Comparison of ENCODE assay signal across 1 cellular context in the genomic region with DNA sequence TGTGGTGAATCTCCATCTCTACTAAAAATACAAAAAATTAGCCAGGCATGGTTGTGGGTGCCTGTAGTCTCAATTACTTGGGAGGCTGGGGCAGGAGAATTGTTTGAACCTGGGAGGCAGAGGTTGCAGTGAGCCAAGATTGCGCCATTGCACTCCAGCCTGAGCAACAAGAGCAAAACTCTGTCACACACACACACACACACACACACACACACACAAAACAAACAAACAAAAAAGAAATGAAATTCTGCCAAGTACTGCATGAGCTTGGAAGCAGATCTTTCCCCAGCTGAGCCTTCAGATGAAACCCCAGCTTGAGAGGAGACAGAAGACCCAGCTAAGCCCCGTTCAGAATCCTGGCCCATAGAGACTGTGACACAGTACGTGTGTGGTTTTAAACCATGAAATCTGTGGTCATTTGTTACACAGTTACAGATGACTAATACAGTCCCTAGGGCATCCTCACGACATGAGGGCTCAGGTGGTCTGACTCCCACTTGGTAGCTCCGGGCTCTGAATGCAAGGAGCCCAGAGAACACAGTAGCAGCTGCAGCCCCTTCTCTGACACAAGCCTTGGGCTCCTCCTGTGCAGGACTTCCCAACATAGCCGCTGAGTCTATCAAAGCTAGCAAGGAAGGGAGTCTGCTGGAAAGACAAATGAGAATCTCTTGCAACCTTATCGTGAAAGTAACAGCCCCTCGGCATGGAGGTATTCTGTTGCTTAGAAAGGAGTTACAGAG.
TF ChIP-seq lines count a peak whose summit lies in the region.

No MANE protein-coding gene starts in this region.

TF ChIP-seq in GM12878, 131 proteins besides CTCF, POLR2A, EP300 and RAD21 (continued from another document):
- TF ChIP-seq, protein P1, sequence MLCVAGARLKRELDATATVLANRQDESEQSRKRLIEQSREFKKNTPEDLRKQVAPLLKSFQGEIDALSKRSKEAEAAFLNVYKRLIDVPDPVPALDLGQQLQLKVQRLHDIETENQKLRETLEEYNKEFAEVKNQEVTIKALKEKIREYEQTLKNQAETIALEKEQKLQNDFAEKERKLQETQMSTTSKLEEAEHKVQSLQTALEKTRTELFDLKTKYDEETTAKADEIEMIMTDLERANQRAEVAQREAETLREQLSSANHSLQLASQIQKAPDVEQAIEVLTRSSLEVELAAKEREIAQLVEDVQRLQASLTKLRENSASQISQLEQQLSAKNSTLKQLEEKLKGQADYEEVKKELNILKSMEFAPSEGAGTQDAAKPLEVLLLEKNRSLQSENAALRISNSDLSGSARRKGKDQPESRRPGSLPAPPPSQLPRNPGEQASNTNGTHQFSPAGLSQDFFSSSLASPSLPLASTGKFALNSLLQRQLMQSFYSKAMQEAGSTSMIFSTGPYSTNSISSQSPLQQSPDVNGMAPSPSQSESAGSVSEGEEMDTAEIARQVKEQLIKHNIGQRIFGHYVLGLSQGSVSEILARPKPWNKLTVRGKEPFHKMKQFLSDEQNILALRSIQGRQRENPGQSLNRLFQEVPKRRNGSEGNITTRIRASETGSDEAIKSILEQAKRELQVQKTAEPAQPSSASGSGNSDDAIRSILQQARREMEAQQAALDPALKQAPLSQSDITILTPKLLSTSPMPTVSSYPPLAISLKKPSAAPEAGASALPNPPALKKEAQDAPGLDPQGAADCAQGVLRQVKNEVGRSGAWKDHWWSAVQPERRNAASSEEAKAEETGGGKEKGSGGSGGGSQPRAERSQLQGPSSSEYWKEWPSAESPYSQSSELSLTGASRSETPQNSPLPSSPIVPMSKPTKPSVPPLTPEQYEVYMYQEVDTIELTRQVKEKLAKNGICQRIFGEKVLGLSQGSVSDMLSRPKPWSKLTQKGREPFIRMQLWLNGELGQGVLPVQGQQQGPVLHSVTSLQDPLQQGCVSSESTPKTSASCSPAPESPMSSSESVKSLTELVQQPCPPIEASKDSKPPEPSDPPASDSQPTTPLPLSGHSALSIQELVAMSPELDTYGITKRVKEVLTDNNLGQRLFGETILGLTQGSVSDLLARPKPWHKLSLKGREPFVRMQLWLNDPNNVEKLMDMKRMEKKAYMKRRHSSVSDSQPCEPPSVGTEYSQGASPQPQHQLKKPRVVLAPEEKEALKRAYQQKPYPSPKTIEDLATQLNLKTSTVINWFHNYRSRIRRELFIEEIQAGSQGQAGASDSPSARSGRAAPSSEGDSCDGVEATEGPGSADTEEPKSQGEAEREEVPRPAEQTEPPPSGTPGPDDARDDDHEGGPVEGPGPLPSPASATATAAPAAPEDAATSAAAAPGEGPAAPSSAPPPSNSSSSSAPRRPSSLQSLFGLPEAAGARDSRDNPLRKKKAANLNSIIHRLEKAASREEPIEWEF (IDR thresholded peaks at IDR 0.05; ENCODE audit: insufficient replicate concordance, low read depth, low read length) = no peak
- TF ChIP-seq CEBPB (IDR thresholded peaks at IDR 0.05; ENCODE audit: borderline replicate concordance in 1 of 2, low read depth in 2 of 2, low read length in 2 of 2) = no peak
- TF ChIP-seq RB1 (IDR thresholded peaks at IDR 0.05; ENCODE audit: borderline replicate concordance) = no peak
- TF ChIP-seq, protein P2, sequence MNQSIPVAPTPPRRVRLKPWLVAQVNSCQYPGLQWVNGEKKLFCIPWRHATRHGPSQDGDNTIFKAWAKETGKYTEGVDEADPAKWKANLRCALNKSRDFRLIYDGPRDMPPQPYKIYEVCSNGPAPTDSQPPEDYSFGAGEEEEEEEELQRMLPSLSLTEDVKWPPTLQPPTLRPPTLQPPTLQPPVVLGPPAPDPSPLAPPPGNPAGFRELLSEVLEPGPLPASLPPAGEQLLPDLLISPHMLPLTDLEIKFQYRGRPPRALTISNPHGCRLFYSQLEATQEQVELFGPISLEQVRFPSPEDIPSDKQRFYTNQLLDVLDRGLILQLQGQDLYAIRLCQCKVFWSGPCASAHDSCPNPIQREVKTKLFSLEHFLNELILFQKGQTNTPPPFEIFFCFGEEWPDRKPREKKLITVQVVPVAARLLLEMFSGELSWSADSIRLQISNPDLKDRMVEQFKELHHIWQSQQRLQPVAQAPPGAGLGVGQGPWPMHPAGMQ (IDR thresholded peaks at IDR 0.05; ENCODE audit: borderline replicate concordance) = no peak
- no peak for TF ChIP-seq BRCA1 (IDR thresholded peaks at IDR 0.05; ENCODE audit: low read depth, low read length)
- TF ChIP-seq MTA2 (IDR thresholded peaks at IDR 0.05; ENCODE audit: low read depth) = no peak
- no peak for TF ChIP-seq ZNF207 (IDR thresholded peaks at IDR 0.05; ENCODE audit: borderline replicate concordance)
